In the genomic region with DNA sequence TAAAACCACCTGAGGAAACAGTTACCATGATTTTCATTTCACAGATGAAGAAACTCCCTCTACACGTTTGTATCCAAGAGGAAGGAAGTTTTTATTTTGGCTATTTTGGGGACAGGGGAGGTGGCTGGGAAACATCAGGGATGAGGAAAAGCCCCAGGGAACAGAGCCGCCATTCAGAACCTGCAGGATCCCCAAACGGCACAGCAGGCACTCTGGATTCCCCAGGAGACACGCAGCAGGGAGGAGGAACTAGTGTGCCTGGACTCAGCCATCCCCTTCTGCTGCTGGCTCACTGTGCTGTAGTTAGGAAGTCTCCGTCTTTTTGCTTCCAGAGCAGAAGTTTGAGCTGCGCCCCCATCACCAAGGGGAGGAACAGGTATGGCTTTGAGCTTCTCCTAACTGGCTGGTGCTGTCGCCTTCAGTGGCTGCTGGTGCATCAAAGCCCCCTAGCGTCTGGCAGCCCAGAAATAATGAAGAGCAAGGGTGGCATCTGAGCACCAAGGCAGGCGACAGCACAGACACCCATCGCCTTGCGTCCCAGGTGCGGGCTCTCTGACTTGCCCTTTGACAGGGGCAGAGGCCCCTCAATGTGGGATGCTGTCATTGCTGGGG, we compare ENCODE assay signal across 10 cellular contexts. TPM values are rescaled to one million over a fixed set of nuclear protein-coding genes. Genes with fewer than 3 reads are reported as not detected.
DNase-seq lines count a peak whose midpoint lies in the region; ATAC-seq and TF ChIP-seq lines count a peak whose summit lies in the region.
"Had no signal": no experiment of that assay in that cellular context is flagged by ENCODE, and none has a peak within 500 bp of the region (broad histone marks: within the 10 kb centered on the region; RNA-seq: fewer than 3 reads in every experiment).

No MANE protein-coding gene starts in this region.

- no peak for ATAC-seq in psoas muscle
- no peak for ATAC-seq in GM18520 (IDR thresholded peaks at IDR 0.05; ENCODE audit: unreplicated experiment)
- no peak for ATAC-seq in GM18858 (IDR thresholded peaks at IDR 0.05; ENCODE audit: unreplicated experiment)
- ATAC-seq in HG02884 (IDR thresholded peaks at IDR 0.05; ENCODE audit: unreplicated experiment): no peak

- H3K9me3 ChIP-seq in psoas muscle: no peaks in the 10 kb centered on the region

- no peaks in the 10 kb centered on the region for H3K27me3 ChIP-seq in psoas muscle (ENCODE audit: insufficient read depth in 3 of 3, low read length in 2 of 3)

- intact Hi-C loops in psoas muscle (cut with DNase I): loop anchor here (5.0 to 10.0 kb wide), 3 partner anchors 92 to 194 kb away; no protein-coding TSS in a partner anchor

- no peaks in the 10 kb centered on the region for H3K36me3 ChIP-seq in psoas muscle (ENCODE audit: insufficient read depth in 1 of 2, low read depth in 1 of 2)

- H3K27ac ChIP-seq in C4-2B (peak overlapping the region; percentile 96), psoas muscle (peak overlapping the region; percentile 99)

- 55 to 69% (median 65%) methylated on average over 12 of the region's 12 CpGs for WGBS in psoas muscle, 3 donors

- peaks cover 80% of the 10 kb centered on the region for H3K4me1 ChIP-seq in psoas muscle

- TF ChIP-seq CTCF in C4-2B (conservative IDR thresholded peaks at IDR 0.05) (no peak), epithelial cell of esophagus (IDR thresholded peaks at IDR 0.05; ENCODE audit: insufficient read depth, low read depth, low read length, missing control alignments) (peak; percentile 15), psoas muscle (IDR thresholded peaks at IDR 0.05) (no peak)

- H3K4me3 ChIP-seq in epithelial cell of esophagus (ENCODE audit: low read length) (no peak overlapping the region), psoas muscle (peak overlapping the region; percentile 95)

- peak; percentile 67 for DNase-seq in NCI-H2171 treated with DMSO at 0.1 percent for 48 hours (lab: John Stamatoyannopoulos, UW)
- DNase-seq in epithelial cell of esophagus (ENCODE audit: low read depth): no peak
- DNase-seq in psoas muscle: peak in 1 of 2 donors; percentile 42
- DNase-seq in NCI-H2196 treated with DMSO at 0.1 percent for 48 hours (lab: John Stamatoyannopoulos, UW; ENCODE audit: unreplicated experiment): no peak
- DNase-seq: Karpas-422 had no signal

RNA-seq across cellular contexts. Expression of a gene that starts 4.2 kb away (rescaled TPM):
- total RNA-seq in psoas muscle: 100 to 1,000 TPM; 124 to 182 (median 159) TPM
- 100 to 1,000 TPM; 103 to 123 (median 109) TPM for polyA plus RNA-seq in psoas muscle

RNA-seq across cellular contexts. Expression of a gene that starts 26.6 kb away (rescaled TPM):
- total RNA-seq in psoas muscle: 10 to 100 TPM in 1 of 4 donors, 1 to 10 TPM in 3; 5.9 to 11.2 (median 8.1) TPM
- 10 to 100 TPM in 1 of 3 donors, 1 to 10 TPM in 2; 3.8 to 21.5 (median 9.7) TPM for polyA plus RNA-seq in psoas muscle

RNA-seq across cellular contexts. Expression of a gene that starts 38.9 kb away (rescaled TPM):
- under 1 TPM; 0.13 to 0.54 (median 0.25) TPM for total RNA-seq in psoas muscle
- polyA plus RNA-seq in psoas muscle: under 1 TPM in 2 of 3 donors, not detected in 1; 0.12 to 0.18 TPM
- total RNA-seq: mononuclear cell had no signal
